Comparison of ENCODE assay signal across 22 cellular contexts in genomic region chrX:5869786-5870185, GRCh38.
"Had no signal": no experiment of that assay in that cellular context is flagged by ENCODE, and none has a peak within 500 bp of the region (broad histone marks: within the 10 kb centered on the region; RNA-seq: fewer than 3 reads in every experiment).

No MANE protein-coding gene starts in this region.

- H2AFZ ChIP-seq: hepatocyte had no signal

- DNase-seq: islet precursor cell; left ventricle myocardium inferior; midbrain; mucosa of descending colon; naive thymus-derived CD8-positive, alpha-beta T cell; nucleus accumbens; pancreas; posterior cingulate gyrus; retina; right cardiac atrium; small intestine; spleen; stimulated activated CD4-positive, alpha-beta T cell treated with anti-CD3 and anti-CD28 coated beads, Interleukin-4, amount 100 ng/mL, for 24 hours; stimulated activated naive CD4-positive, alpha-beta T cell; stimulated activated naive CD8-positive, alpha-beta T cell treated with anti-CD3 and anti-CD28 coated beads, Interleukin-15, amount 100 ng/mL, for 72 hours; substantia nigra had no signal

- H3K4me1 ChIP-seq: left ventricle myocardium inferior, pancreas, prostate gland, spleen, tibial nerve, vagina had no signal

- H3K27me3 ChIP-seq: hepatocyte, pancreas, spleen, tibial nerve, vagina had no signal

- H3K36me3 ChIP-seq: left ventricle myocardium inferior, pancreas, prostate gland, spleen, tibial nerve, vagina had no signal

- H3K79me2 ChIP-seq: hepatocyte had no signal

- H3K4me3 ChIP-seq: hepatocyte, left ventricle myocardium inferior, lung, mucosa of descending colon, pancreas, prostate gland, spleen, tibial nerve, vagina had no signal

- H3K4me2 ChIP-seq: hepatocyte had no signal

- ATAC-seq: mucosa of descending colon; naive thymus-derived CD8-positive, alpha-beta T cell; stimulated activated effector memory CD8-positive, alpha-beta T cell treated with anti-CD3 and anti-CD28 coated beads, Interleukin-12 subunit alpha, Interleukin-12 subunit beta, amount 100 ng/mL, for 72 hours; stimulated activated naive CD8-positive, alpha-beta T cell treated with anti-CD3 and anti-CD28 coated beads, Interleukin-15, amount 100 ng/mL, for 72 hours had no signal

- H3K9me3 ChIP-seq: left ventricle myocardium inferior, mucosa of descending colon, pancreas, prostate gland, spleen, tibial nerve, vagina had no signal

- H3K27ac ChIP-seq: hepatocyte, left ventricle myocardium inferior, pancreas, prostate gland, spleen, tibial nerve, vagina had no signal
